In genomic region chr11:83140691-83141455, GRCh38 we compare ENCODE assay signal across 12 cellular contexts. TPM values are rescaled to one million over a fixed set of nuclear protein-coding genes. Genes with fewer than 3 reads are reported as not detected.
DNase-seq lines count a peak whose midpoint lies in the region; ATAC-seq, FAIRE-seq and TF ChIP-seq lines count a peak whose summit lies in the region.
"Had no signal": no experiment of that assay in that cellular context is flagged by ENCODE, and none has a peak within 500 bp of the region (broad histone marks: within the 10 kb centered on the region; RNA-seq: fewer than 3 reads in every experiment).

No MANE protein-coding gene starts in this region.

- WGBS in K562 (ENCODE audit: insufficient coverage, low coverage, missing lambda C conversion rate), result 61% methylated on average over 10 of the region's 11 CpGs

- H3K9me1 ChIP-seq in K562 (ENCODE audit: control insufficient read depth, insufficient read depth, low read length), result no peaks in the 10 kb centered on the region

- intact Hi-C loops in K562 (cut with micrococcal nuclease) (loop anchor here (2.0 kb wide), 1 partner anchor 16 kb away; the partner anchor contains the start of gene PCF11), mucosa of descending colon (cut with DNase I, micrococcal nuclease) (no loop called here)

- no TSS peak for BruUV-seq in K562 (replicated peaks; lab: Mats Ljungman, UMichigan)

- no peak overlapping the region for H3K9ac ChIP-seq in K562 (ENCODE audit: insufficient read depth in 1 of 2, low read depth in 2 of 2, low read length in 2 of 2)

- CTCF ChIA-PET in K562 (lab: Yijun Ruan, JAX; ENCODE audit: low intra/inter-chr PET ratio), result no interaction called here

- ATAC-seq in GM18867 (IDR thresholded peaks at IDR 0.05; ENCODE audit: unreplicated experiment) (peak; percentile 87), GM21825 (IDR thresholded peaks at IDR 0.05; ENCODE audit: unreplicated experiment) (peak; percentile 94), HG03457 (IDR thresholded peaks at IDR 0.05; ENCODE audit: unreplicated experiment) (peak; percentile 89), K562 (peak; percentile 73), mucosa of descending colon (no peak)
- ATAC-seq: naive thymus-derived CD8-positive, alpha-beta T cell had no signal

- peaks cover 2% of the 10 kb centered on the region for H3K36me3 Mint-ChIP-seq in chondrocyte (ENCODE audit: low read depth)
- H3K36me3 Mint-ChIP-seq: brain; naive thymus-derived CD8-positive, alpha-beta T cell had no signal

- TF ChIP-seq CTCF in K562 (IDR thresholded peaks at IDR 0.05 in 2 of 3, conservative IDR thresholded peaks at IDR 0.05 in 1 of 3; ENCODE audit: insufficient read depth in 2 of 3, low read depth in 1 of 3, low read length in 3 of 3) (no peak), chondrocyte (IDR thresholded peaks at IDR 0.05) (no peak), mucosa of descending colon (IDR thresholded peaks at IDR 0.05) (no peak)

- no peaks in the 10 kb centered on the region for H3K27me3 ChIP-seq in K562 (ENCODE audit: control insufficient read depth in 2 of 2, insufficient read depth in 2 of 2, low read length in 2 of 2)

- H3K27me3 Mint-ChIP-seq in chondrocyte (ENCODE audit: low read depth), result peaks cover 2% of the 10 kb centered on the region
- H3K27me3 Mint-ChIP-seq: brain; naive thymus-derived CD8-positive, alpha-beta T cell had no signal

- H3K36me3 ChIP-seq in K562 (ENCODE audit: control insufficient read depth, insufficient read depth, low read length), result no peaks in the 10 kb centered on the region
- no peaks in the 10 kb centered on the region for H3K36me3 ChIP-seq in mucosa of descending colon (ENCODE audit: low read depth)

- H2AFZ ChIP-seq in K562 (ENCODE audit: low read depth, low read length), result peak overlapping the region; percentile 90

- H4K20me1 ChIP-seq in K562 (replicated peaks; ENCODE audit: control insufficient read depth, insufficient read depth, low read length), result no peaks in the 10 kb centered on the region

- H3K4me1 ChIP-seq in K562 (replicated peaks in 1 of 2; ENCODE audit: control insufficient read depth in 2 of 2, insufficient read depth in 2 of 2, low read length in 2 of 2), result peaks cover 3% of the 10 kb centered on the region in 2 experiments; a peak in 3 of 5 replicates
- no peaks in the 10 kb centered on the region for H3K4me1 ChIP-seq in mucosa of descending colon (ENCODE audit: low read depth)

- H3K79me2 ChIP-seq in K562 (ENCODE audit: control insufficient read depth, insufficient read depth, low read length), result no peaks in the 10 kb centered on the region

- POLR2A ChIA-PET in K562 (lab: Yijun Ruan, JAX), result interaction anchor here (0.6 to 1.8 kb wide), 5 partner anchors 11 to 235 kb away, joined by 3 to 7 read pairs (median 4); no protein-coding TSS in a partner anchor

- in situ Hi-C loops in K562 (cut with MboI), result no loop called here

- no peak overlapping the region for H3K4me3 Mint-ChIP-seq in chondrocyte (ENCODE audit: unreplicated experiment)
- H3K4me3 Mint-ChIP-seq: brain; naive thymus-derived CD8-positive, alpha-beta T cell had no signal

- peak overlapping the region; percentile 37; the same call in 1 of the 3 replicates for H3K27ac ChIP-seq in K562 (ENCODE audit: extremely low read depth, low read depth, low read length)

- H3K4me3 ChIP-seq in K562 (no peak overlapping the region), mucosa of descending colon (no peak overlapping the region)

- no peak for FAIRE-seq in K562 (lab: Jason Lieb, UNC)

- TF ChIP-seq RAD21 in K562 (CRISPR knock-in tag; conservative IDR thresholded peaks at IDR 0.05 in 1 of 2, IDR thresholded peaks at IDR 0.05 in 1 of 2), result no peak

- H3K9me3 ChIP-seq in K562 (replicated peaks; ENCODE audit: control insufficient read depth, insufficient read depth, low read depth, low read length) (no peaks in the 10 kb centered on the region), mucosa of descending colon (no peaks in the 10 kb centered on the region)

- 0 out of 2 replicates have a peak overlapping the region, but pooled peaks have one; percentile 36 for H3K4me2 ChIP-seq in K562 (ENCODE audit: insufficient read depth, low read length)

- TF ChIP-seq EP300 in K562 (IDR thresholded peaks at IDR 0.05; ENCODE audit: low read length), result no peak

- H3K9me3 Mint-ChIP-seq in chondrocyte (ENCODE audit: low read depth), result no peaks in the 10 kb centered on the region
- H3K9me3 Mint-ChIP-seq: brain had no signal

- H3K27ac Mint-ChIP-seq in chondrocyte (ENCODE audit: unreplicated experiment), result no peak overlapping the region
- H3K27ac Mint-ChIP-seq: brain had no signal

- H3K4me1 Mint-ChIP-seq in chondrocyte (ENCODE audit: low read depth), result no peaks in the 10 kb centered on the region
- H3K4me1 Mint-ChIP-seq: brain had no signal

- DNase-seq in K562 (ENCODE audit: extremely low read depth in 1 of 4, low spot score in 3 of 4), result no peak
- DNase-seq in chondrocyte (ENCODE audit: low spot score), result no peak
- no peak for DNase-seq in NCI-H1694 treated with DMSO at 0.1 percent for 48 hours (lab: John Stamatoyannopoulos, UW)
- DNase-seq in mucosa of descending colon, result no peak
- no peak for DNase-seq in activated CD4-positive, alpha-beta T cell treated with anti-CD3 and anti-CD28 coated beads for 4 hours
- DNase-seq: activated CD4-positive, alpha-beta T cell treated with anti-CD3 and anti-CD28 coated beads, Interleukin-2, amount 50 U/mL, for 48 hours; DMS53; naive thymus-derived CD8-positive, alpha-beta T cell had no signal

- TF ChIP-seq POLR2A in K562 (conservative IDR thresholded peaks at IDR 0.05), result no peak

TF ChIP-seq in K562, 482 proteins besides CTCF, POLR2A, EP300 and RAD21 (continues in another document):
- no peak for TF ChIP-seq NFE2L1 (tag; IDR thresholded peaks at IDR 0.05; ENCODE audit: borderline replicate concordance, low read depth)

RNA-seq across cellular contexts. Expression of gene PCF11, which starts 16.1 kb away (rescaled TPM):
- 149 and 246 TPM in 2 replicates for total RNA-seq in K562 (2011; cell fraction: chromatin; rRNA removed; ENCODE audit: low replicate concordance)
- total RNA-seq in K562 (2011; cell fraction: nucleolus; rRNA removed), result 121 and 125 TPM in 2 replicates
- 244 and 270 TPM in 2 replicates for total RNA-seq in K562 (2011; cell fraction: nucleoplasm; rRNA removed)
- total RNA-seq in K562 (2014; rRNA removed), result 37.4 and 42.4 TPM in 2 replicates
- 63.3 and 71.5 TPM in 2 replicates for total RNA-seq in K562 (2014; rRNA removed; fragmentation: Illumina TruSeq; extraction: Trizol)
- total RNA-seq in K562 (2015; rRNA removed; fragmentation: Illumina TruSeq; extraction: Trizol), result 64.1 and 71.8 TPM in 2 replicates
- 48.6 and 54.4 TPM in 2 replicates for total RNA-seq in K562 (2021)
- polyA plus RNA-seq in K562 (2011; rRNA removed), result 91.6 and 104 TPM in 2 replicates
- polyA plus RNA-seq in K562 (2011; cell fraction: cytosol; rRNA removed), result 41.1 and 92.3 TPM in 2 replicates
- 249 and 310 TPM in 2 replicates for polyA plus RNA-seq in K562 (2011; cell fraction: nucleus; rRNA removed)
- polyA plus RNA-seq in K562 (2012), result 36.3 and 47.3 TPM in 2 replicates
- polyA plus RNA-seq in K562 (2014; fragmentation: Illumina TruSeq; extraction: Trizol), result 50.1 and 53.9 TPM in 2 replicates
- 10 to 100 TPM in 1 of 2 experiments, 1 to 10 TPM in 1; 9.3 to 11.3 TPM for polyA plus RNA-seq in K562 (2014; fragmentation: Nextera tagmentation; extraction: Ambion mirVana)
- polyA plus RNA-seq in K562 (2014; rRNA removed), result 77.6 and 78.0 TPM in 2 replicates
- 93.4 and 117 TPM in 2 replicates for polyA minus RNA-seq in K562 (2011; rRNA and poly(A)+ RNA removed)
- 21.8 and 22.7 TPM in 2 replicates for polyA minus RNA-seq in K562 (2011; cell fraction: cytosol; rRNA and poly(A)+ RNA removed)
- 133 and 206 TPM in 2 replicates for polyA minus RNA-seq in K562 (2011; cell fraction: nucleus; rRNA and poly(A)+ RNA removed)
- total RNA-seq in chondrocyte, result 36.4 to 42.4 TPM (median 39.7 TPM) in 3 replicates
- total RNA-seq in mucosa of descending colon, result 10 to 100 TPM; 57.2 to 60.5 (median 58.7) TPM

RNA-seq across cellular contexts. Expression of gene ANKRD42, which starts 52.6 kb away (rescaled TPM):
- total RNA-seq in K562 (2011; cell fraction: chromatin; rRNA removed; ENCODE audit: low replicate concordance), result 3.1 and 7.2 TPM in 2 replicates
- total RNA-seq in K562 (2011; cell fraction: nucleolus; rRNA removed), result 2.5 and 3.6 TPM in 2 replicates
- 4.7 and 8.2 TPM in 2 replicates for total RNA-seq in K562 (2011; cell fraction: nucleoplasm; rRNA removed)
- total RNA-seq in K562 (2014; rRNA removed) (6.0 and 7.2 TPM in 2 replicates), K562 (2014; rRNA removed; fragmentation: Illumina TruSeq; extraction: Trizol) (4.2 and 4.3 TPM in 2 replicates), K562 (2015; rRNA removed; fragmentation: Illumina TruSeq; extraction: Trizol) (4.1 and 6.4 TPM in 2 replicates), K562 (2021) (6.1 and 6.7 TPM in 2 replicates), chondrocyte (10.4 to 12.9 TPM (median 11.4 TPM) in 3 replicates), mucosa of descending colon (10 to 100 TPM in 1 of 3 donors, 1 to 10 TPM in 2; 7.7 to 15.3 (median 9.3) TPM)
- polyA plus RNA-seq in K562 (2011; rRNA removed) (8.2 and 9.1 TPM in 2 replicates), K562 (2014; fragmentation: Illumina TruSeq; extraction: Trizol) (5.3 and 6.6 TPM in 2 replicates), K562 (2014; fragmentation: Nextera tagmentation; extraction: Ambion mirVana) (1 to 10 TPM; 2.8 to 5.5 TPM), K562 (2014; rRNA removed) (7.0 and 8.8 TPM in 2 replicates)
- 3.1 and 6.0 TPM in 2 replicates for polyA plus RNA-seq in K562 (2011; cell fraction: cytosol; rRNA removed)
- polyA plus RNA-seq in K562 (2011; cell fraction: nucleus; rRNA removed), result 9.4 and 10.3 TPM in 2 replicates
- polyA plus RNA-seq in K562 (2012), result 4.4 and 5.3 TPM in 2 replicates
- polyA minus RNA-seq in K562 (2011; rRNA and poly(A)+ RNA removed), result 5.0 and 7.3 TPM in 2 replicates
- polyA minus RNA-seq in K562 (2011; cell fraction: cytosol; rRNA and poly(A)+ RNA removed), result 2.3 and 2.7 TPM in 2 replicates
- 4.6 and 5.7 TPM in 2 replicates for polyA minus RNA-seq in K562 (2011; cell fraction: nucleus; rRNA and poly(A)+ RNA removed)
